1 cellular context compared by ENCODE assay signal in genomic region chr20:58888521-58889333, GRCh38.
A peak's percentile ranks its signal among the peaks of the same experiment; 100 is the strongest.
TF ChIP-seq lines count a peak whose summit lies in the region.

No MANE protein-coding gene starts in this region.

TF ChIP-seq in HepG2, 621 proteins besides CTCF, POLR2A, EP300 and RAD21 (continued from another document and continues in another):
- TF ChIP-seq ZHX1 (CRISPR knock-in tag; IDR thresholded peaks at IDR 0.05; ENCODE audit: low read depth) = peak; percentile 50; the same call in 1 of the 2 replicates
- TF ChIP-seq CEBPG (CRISPR knock-in tag; IDR thresholded peaks at IDR 0.05) = no peak
- peak; percentile 61 for TF ChIP-seq RBM39 (IDR thresholded peaks at IDR 0.05; ENCODE audit: low read depth, low read length, poor library complexity, severe bottlenecking)
- TF ChIP-seq ZNF678 (CRISPR knock-in tag; IDR thresholded peaks at IDR 0.05) = no peak
- peak; percentile 32; the same call in 1 of the 2 replicates for TF ChIP-seq GMEB1 (CRISPR knock-in tag; IDR thresholded peaks at IDR 0.05; ENCODE audit: borderline replicate concordance)
- TF ChIP-seq ZFYVE20 (CRISPR knock-in tag; IDR thresholded peaks at IDR 0.05; ENCODE audit: borderline replicate concordance, low read depth) = no peak
- TF ChIP-seq FOXO1 (CRISPR knock-in tag; IDR thresholded peaks at IDR 0.05) = no peak
- peak in 1 of 2 experiments; percentile 67; a peak in 3 of 4 replicates for TF ChIP-seq REST (IDR thresholded peaks at IDR 0.05; ENCODE audit: borderline replicate concordance in 1 of 2, low read depth in 1 of 2, low read length in 2 of 2)
- TF ChIP-seq NFIB (CRISPR knock-in tag; IDR thresholded peaks at IDR 0.05; ENCODE audit: borderline replicate concordance) = no peak
- peak; percentile 79 for TF ChIP-seq KAT8 (CRISPR knock-in tag; IDR thresholded peaks at IDR 0.05)
- TF ChIP-seq, protein P1, sequence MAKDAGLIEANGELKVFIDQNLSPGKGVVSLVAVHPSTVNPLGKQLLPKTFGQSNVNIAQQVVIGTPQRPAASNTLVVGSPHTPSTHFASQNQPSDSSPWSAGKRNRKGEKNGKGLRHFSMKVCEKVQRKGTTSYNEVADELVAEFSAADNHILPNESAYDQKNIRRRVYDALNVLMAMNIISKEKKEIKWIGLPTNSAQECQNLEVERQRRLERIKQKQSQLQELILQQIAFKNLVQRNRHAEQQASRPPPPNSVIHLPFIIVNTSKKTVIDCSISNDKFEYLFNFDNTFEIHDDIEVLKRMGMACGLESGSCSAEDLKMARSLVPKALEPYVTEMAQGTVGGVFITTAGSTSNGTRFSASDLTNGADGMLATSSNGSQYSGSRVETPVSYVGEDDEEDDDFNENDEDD (CRISPR knock-in tag; IDR thresholded peaks at IDR 0.05; ENCODE audit: borderline replicate concordance) = peak; percentile 16; the same call in 1 of the 2 replicates
- peak; percentile 29; the same call in 1 of the 2 replicates for TF ChIP-seq PATZ1 (CRISPR knock-in tag; IDR thresholded peaks at IDR 0.05)
- TF ChIP-seq, protein P2, sequence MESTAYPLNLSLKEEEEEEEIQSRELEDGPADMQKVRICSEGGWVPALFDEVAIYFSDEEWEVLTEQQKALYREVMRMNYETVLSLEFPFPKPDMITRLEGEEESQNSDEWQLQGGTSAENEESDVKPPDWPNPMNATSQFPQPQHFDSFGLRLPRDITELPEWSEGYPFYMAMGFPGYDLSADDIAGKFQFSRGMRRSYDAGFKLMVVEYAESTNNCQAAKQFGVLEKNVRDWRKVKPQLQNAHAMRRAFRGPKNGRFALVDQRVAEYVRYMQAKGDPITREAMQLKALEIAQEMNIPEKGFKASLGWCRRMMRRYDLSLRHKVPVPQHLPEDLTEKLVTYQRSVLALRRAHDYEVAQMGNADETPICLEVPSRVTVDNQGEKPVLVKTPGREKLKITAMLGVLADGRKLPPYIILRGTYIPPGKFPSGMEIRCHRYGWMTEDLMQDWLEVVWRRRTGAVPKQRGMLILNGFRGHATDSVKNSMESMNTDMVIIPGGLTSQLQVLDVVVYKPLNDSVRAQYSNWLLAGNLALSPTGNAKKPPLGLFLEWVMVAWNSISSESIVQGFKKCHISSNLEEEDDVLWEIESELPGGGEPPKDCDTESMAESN (CRISPR knock-in tag; conservative IDR thresholded peaks at IDR 0.05) = no peak
- no peak for TF ChIP-seq ZNF510 (CRISPR knock-in tag; IDR thresholded peaks at IDR 0.05; ENCODE audit: low read depth)
- peak; percentile 92 for TF ChIP-seq ATF1 (CRISPR knock-in tag; IDR thresholded peaks at IDR 0.05)
- peak; percentile 99 for TF ChIP-seq ZSCAN29 (CRISPR knock-in tag; conservative IDR thresholded peaks at IDR 0.05)
- TF ChIP-seq SAP130 (CRISPR knock-in tag; IDR thresholded peaks at IDR 0.05; ENCODE audit: low read depth) = peak; percentile 77
- TF ChIP-seq ZNF232 (CRISPR knock-in tag; IDR thresholded peaks at IDR 0.05; ENCODE audit: borderline replicate concordance) = peak; percentile 57; the same call in 1 of the 2 replicates
- no peak for TF ChIP-seq ZKSCAN8 (CRISPR knock-in tag; IDR thresholded peaks at IDR 0.05; ENCODE audit: borderline replicate concordance)
- TF ChIP-seq, protein P3, sequence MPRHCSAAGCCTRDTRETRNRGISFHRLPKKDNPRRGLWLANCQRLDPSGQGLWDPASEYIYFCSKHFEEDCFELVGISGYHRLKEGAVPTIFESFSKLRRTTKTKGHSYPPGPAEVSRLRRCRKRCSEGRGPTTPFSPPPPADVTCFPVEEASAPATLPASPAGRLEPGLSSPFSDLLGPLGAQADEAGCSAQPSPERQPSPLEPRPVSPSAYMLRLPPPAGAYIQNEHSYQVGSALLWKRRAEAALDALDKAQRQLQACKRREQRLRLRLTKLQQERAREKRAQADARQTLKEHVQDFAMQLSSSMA (CRISPR knock-in tag; IDR thresholded peaks at IDR 0.05) = no peak
- peak; percentile 80; the same call in 1 of the 2 replicates for TF ChIP-seq PAWR (CRISPR knock-in tag; IDR thresholded peaks at IDR 0.05; ENCODE audit: borderline replicate concordance)
- peak; percentile 86 for TF ChIP-seq CREB1 (IDR thresholded peaks at IDR 0.05)
- peak; percentile 91 for TF ChIP-seq CREB1 (CRISPR knock-in tag; IDR thresholded peaks at IDR 0.05)
- TF ChIP-seq, protein P4, sequence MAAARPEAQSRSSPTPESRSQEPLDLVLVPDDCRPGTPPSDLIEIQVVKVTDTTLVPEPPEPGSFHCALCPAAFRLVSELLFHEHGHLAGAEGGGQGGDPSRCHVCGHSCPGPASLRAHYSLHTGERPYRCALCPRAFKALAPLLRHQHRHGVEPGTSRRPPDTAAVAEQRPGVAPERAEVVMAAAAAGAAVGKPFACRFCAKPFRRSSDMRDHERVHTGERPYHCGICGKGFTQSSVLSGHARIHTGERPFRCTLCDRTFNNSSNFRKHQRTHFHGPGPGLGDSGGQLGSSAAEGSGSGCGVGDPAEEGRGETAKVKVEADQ (CRISPR knock-in tag; IDR thresholded peaks at IDR 0.05; ENCODE audit: borderline replicate concordance) = 0 out of 2 replicates have a peak, but pooled peaks have one; percentile 47
- 0 out of 2 replicates have a peak, but pooled peaks have one; percentile 20 for TF ChIP-seq ZNF256 (CRISPR knock-in tag; conservative IDR thresholded peaks at IDR 0.05)
- peak; percentile 70 for TF ChIP-seq SKI (IDR thresholded peaks at IDR 0.05; ENCODE audit: partially characterized antibody)
- TF ChIP-seq ZNF7 (CRISPR knock-in tag; IDR thresholded peaks at IDR 0.05) = no peak
- TF ChIP-seq RXRB (CRISPR knock-in tag; IDR thresholded peaks at IDR 0.05; ENCODE audit: borderline replicate concordance) = 0 out of 2 replicates have a peak, but pooled peaks have one; percentile 7
- peak; percentile 92 for TF ChIP-seq RBFOX2 (IDR thresholded peaks at IDR 0.05; ENCODE audit: low read depth, low read length)
- TF ChIP-seq ZNF337 (CRISPR knock-in tag; IDR thresholded peaks at IDR 0.05; ENCODE audit: borderline replicate concordance, low read depth) = no peak
- no peak for TF ChIP-seq SP1 (IDR thresholded peaks at IDR 0.05)
- TF ChIP-seq SP1 (CRISPR knock-in tag; IDR thresholded peaks at IDR 0.05) = peak; percentile 56; the same call in 1 of the 2 replicates
- TF ChIP-seq UBTF (CRISPR knock-in tag; IDR thresholded peaks at IDR 0.05) = peak; percentile 68; the same call in 1 of the 2 replicates
- TF ChIP-seq ZNF34 (CRISPR knock-in tag; IDR thresholded peaks at IDR 0.05; ENCODE audit: borderline replicate concordance) = no peak
- TF ChIP-seq SSRP1 (CRISPR knock-in tag; IDR thresholded peaks at IDR 0.05) = no peak
- TF ChIP-seq ZNF891 (CRISPR knock-in tag; IDR thresholded peaks at IDR 0.05) = 0 out of 2 replicates have a peak, but pooled peaks have one; percentile 39
- TF ChIP-seq ZBTB14 (CRISPR knock-in tag; IDR thresholded peaks at IDR 0.05) = peak; percentile 77
- TF ChIP-seq ASH2L (IDR thresholded peaks at IDR 0.05; ENCODE audit: insufficient read length, low read depth, low read length) = peak; percentile 67
- no peak for TF ChIP-seq ZNF782 (CRISPR knock-in tag; IDR thresholded peaks at IDR 0.05; ENCODE audit: borderline replicate concordance)
- 0 out of 2 replicates have a peak, but pooled peaks have one; percentile 45 for TF ChIP-seq ZFY (CRISPR knock-in tag; IDR thresholded peaks at IDR 0.05)
- TF ChIP-seq TAF15 (IDR thresholded peaks at IDR 0.05; ENCODE audit: low read depth, low read length, poor library complexity, severe bottlenecking) = no peak
- TF ChIP-seq E2F5 (CRISPR knock-in tag; conservative IDR thresholded peaks at IDR 0.05) = no peak
